ENCODE assay signal across 18 cellular contexts in genomic region chr9:84679571-84679970, GRCh38. TPM values are rescaled to one million over a fixed set of nuclear protein-coding genes. Genes with fewer than 3 reads are reported as not detected.
DNase-seq lines count a peak whose midpoint lies in the region; ATAC-seq and TF ChIP-seq lines count a peak whose summit lies in the region.
"Had no signal": no experiment of that assay in that cellular context is flagged by ENCODE, and none has a peak within 500 bp of the region (broad histone marks: within the 10 kb centered on the region; RNA-seq: fewer than 3 reads in every experiment).

No MANE protein-coding gene starts in this region.

- DNase-seq in thyroid gland (peak; percentile 80 to 85), DMS79 treated with DMSO at 0.1 percent for 48 hours (lab: John Stamatoyannopoulos, UW) (no peak)
- DNase-seq: AML-193; CD4-positive, alpha-beta T cell; CD8-positive, alpha-beta T cell; COR-L47; DMS 273 treated with DMSO at 0.1 percent for 48 hours; DMS153; DMS53; DMS79; GF-D8 had no signal

- H3K27me3 ChIP-seq in BLaER1 (no peaks in the 10 kb centered on the region), thyroid gland (no peaks in the 10 kb centered on the region), gastroesophageal sphincter (peaks cover 6% of the 10 kb centered on the region)

- H3K36me3 ChIP-seq in BLaER1 = no peaks in the 10 kb centered on the region
- H3K36me3 ChIP-seq in thyroid gland = no peaks in the 10 kb centered on the region
- H3K36me3 ChIP-seq in gastroesophageal sphincter = no peaks in the 10 kb centered on the region

- TF ChIP-seq POLR2A in thyroid gland (IDR thresholded peaks at IDR 0.05) = peak in 1 of 2 donors; percentile 42
- TF ChIP-seq POLR2A in gastroesophageal sphincter (IDR thresholded peaks at IDR 0.05) = no peak

- H3K27ac ChIP-seq in BLaER1 (no peak overlapping the region), thyroid gland (peak overlapping the region; percentile 63 to 82 (median 76)), gastroesophageal sphincter (no peak overlapping the region)
- H3K27ac ChIP-seq: 22Rv1, A549, C4-2B had no signal

- no peak for TF ChIP-seq CTCF in thyroid gland (IDR thresholded peaks at IDR 0.05)
- no peak for TF ChIP-seq CTCF in gastroesophageal sphincter (IDR thresholded peaks at IDR 0.05)

- H3K4me2 ChIP-seq in BLaER1 = peak overlapping the region; percentile 55
- H3K4me2 ChIP-seq: A549 had no signal

- no peak overlapping the region for H3K9ac ChIP-seq in BLaER1

- ATAC-seq in HG02759 (IDR thresholded peaks at IDR 0.05; ENCODE audit: unreplicated experiment) = peak; percentile 43
- no peak for ATAC-seq in gastroesophageal sphincter
- ATAC-seq: A549; CD8-positive, alpha-beta T cell had no signal

- intact Hi-C loops in thyroid gland (cut with DNase I) = no loop called here

- H3K4me3 ChIP-seq in BLaER1 (no peak overlapping the region), thyroid gland (replicated peaks in 1 of 3) (no peak overlapping the region), gastroesophageal sphincter (no peak overlapping the region)
- H3K4me3 ChIP-seq: A549 had no signal

- no peak for TF ChIP-seq EP300 in gastroesophageal sphincter (IDR thresholded peaks at IDR 0.05)

- peaks cover 27% of the 10 kb centered on the region for H3K4me1 ChIP-seq in BLaER1
- peaks cover 63 to 67% of the 10 kb centered on the region in 2 donors for H3K4me1 ChIP-seq in thyroid gland
- H3K4me1 ChIP-seq in gastroesophageal sphincter = no peaks in the 10 kb centered on the region
- H3K4me1 ChIP-seq: A549 had no signal

- no peaks in the 10 kb centered on the region for H4K20me1 ChIP-seq in BLaER1

- H3K9me3 ChIP-seq in BLaER1 = no peaks in the 10 kb centered on the region
- H3K9me3 ChIP-seq in thyroid gland = no peaks in the 10 kb centered on the region
- no peaks in the 10 kb centered on the region for H3K9me3 ChIP-seq in gastroesophageal sphincter
- H3K9me3 ChIP-seq: A549 had no signal

- 42 to 50% methylated on average over 1 of the region's 1 CpG for WGBS in thyroid gland, 2 donors
- WGBS in gastroesophageal sphincter (ENCODE audit: low coverage in 1 of 2), 2 donors = 80% methylated on average over 1 of the region's 1 CpG; no CpG with 5 or more reads in 1 of the 2 donors

RNA-seq across cellular contexts. Expression of gene NTRK2, which starts 10.0 kb away (rescaled TPM):
- total RNA-seq in thyroid gland (100 to 1,000 TPM in 3 of 4 donors, 10 to 100 TPM in 1; 92.0 to 186 (median 142) TPM), gastroesophageal sphincter (1 to 10 TPM; 2.6 to 8.5 (median 6.0) TPM)
- total RNA-seq: A172; CD8-positive, alpha-beta T cell had no signal

Comparison
In these comparisons a context has a peak if more than half of its experiments do, and no peak if none do; other contexts are left out.
1. H3K27ac ChIP-seq: peak in thyroid gland (3 of 3); none in BLaER1 (single experiment) and gastroesophageal sphincter (0 of 4).
2. RNA of gene NTRK2, which starts 10.0 kb away (total RNA-seq): 92.0 to 186 TPM in thyroid gland; 2.6 to 8.5 TPM in gastroesophageal sphincter; every median in the first group is over 4 times any median in the second.